8 cellular contexts compared by ENCODE assay signal in the genomic region with DNA sequence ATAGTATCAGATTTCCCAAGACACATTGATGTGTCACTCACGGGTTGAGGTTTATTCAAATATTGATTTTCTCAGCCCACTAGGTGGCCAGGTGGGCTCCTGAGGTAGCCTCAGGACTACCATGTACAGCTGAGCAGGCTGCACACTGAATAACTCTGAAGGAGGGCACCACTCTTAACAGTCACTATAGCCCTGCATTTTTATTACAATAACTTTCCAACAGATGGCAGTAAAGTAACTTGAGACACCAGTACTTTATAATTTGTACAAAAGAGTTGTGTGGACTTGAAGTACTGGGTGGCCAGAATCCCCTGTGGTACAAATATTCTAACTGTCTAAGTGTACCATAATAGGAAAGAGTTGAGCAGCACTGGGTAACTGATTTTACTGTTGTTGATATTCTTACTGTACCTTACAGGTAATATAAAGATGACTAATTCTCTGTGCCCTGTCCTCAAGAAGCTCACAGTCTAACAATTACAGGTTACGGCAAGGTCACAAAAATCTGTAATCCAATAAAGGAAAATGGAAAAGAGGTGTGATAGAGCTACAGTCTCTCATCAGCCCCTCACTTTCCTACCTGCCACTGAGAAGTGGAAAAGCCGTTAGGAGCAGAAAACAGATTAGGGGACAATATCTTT.
DNase-seq lines count a peak whose midpoint lies in the region; ATAC-seq, FAIRE-seq and TF ChIP-seq lines count a peak whose summit lies in the region.

No MANE protein-coding gene starts in this region.

- H3K4me3 ChIP-seq in AG04449 (ENCODE audit: low read depth, low read length) (no peak overlapping the region), K562 (no peak overlapping the region), liver (ENCODE audit: low read depth in 1 of 3, low read length in 3 of 3) (no peak overlapping the region)

- H3K27ac ChIP-seq in K562 (ENCODE audit: extremely low read depth, low read depth, low read length) (no peak overlapping the region), liver (ENCODE audit: low read depth in 1 of 2, low read length in 2 of 2) (no peak overlapping the region)

- BruUV-seq in K562 (replicated peaks; lab: Mats Ljungman, UMichigan), result no TSS peak

- POLR2A ChIA-PET in AG04449 (lab: Yijun Ruan, JAX) (no interaction called here), K562 (lab: Yijun Ruan, JAX) (interaction anchor here (0.7 to 0.9 kb wide), 2 partner anchors 9 to 99 kb away, joined by 3 read pairs; no protein-coding TSS in a partner anchor)

- no peaks in the 10 kb centered on the region for H3K27me3 ChIP-seq in K562 (ENCODE audit: control insufficient read depth in 2 of 2, insufficient read depth in 2 of 2, low read length in 2 of 2)
- H3K27me3 ChIP-seq in liver (ENCODE audit: control insufficient read depth in 4 of 4, insufficient read depth in 4 of 4, low read length in 3 of 4), result no peaks in the 10 kb centered on the region

- no peaks in the 10 kb centered on the region for H3K9me1 ChIP-seq in K562 (ENCODE audit: control insufficient read depth, insufficient read depth, low read length)

- TF ChIP-seq POLR2A in K562 (conservative IDR thresholded peaks at IDR 0.05), result no peak

- FAIRE-seq in K562 (lab: Jason Lieb, UNC), result peak; percentile 52

- 81% methylated on average over 3 of the region's 3 CpGs for WGBS in K562 (ENCODE audit: insufficient coverage, low coverage, missing lambda C conversion rate)
- 75% methylated on average over 3 of the region's 3 CpGs for WGBS in liver

- TF ChIP-seq EP300 in K562 (IDR thresholded peaks at IDR 0.05; ENCODE audit: low read length), result no peak

- peak; percentile 13 for TF ChIP-seq CTCF in AG04449 (IDR thresholded peaks at IDR 0.05; ENCODE audit: insufficient read depth, low read length, missing control alignments)
- peak; percentile 31 for TF ChIP-seq CTCF in GM10266 (IDR thresholded peaks at IDR 0.05; ENCODE audit: control insufficient read depth, insufficient read depth, low read depth, missing control alignments)
- TF ChIP-seq CTCF in K562 (IDR thresholded peaks at IDR 0.05 in 2 of 3, conservative IDR thresholded peaks at IDR 0.05 in 1 of 3; ENCODE audit: insufficient read depth in 2 of 3, low read depth in 1 of 3, low read length in 3 of 3), result peak; percentile 23 to 65 (median 38); a peak in 2 of 6 replicates
- peak; percentile 20 for TF ChIP-seq CTCF in liver (IDR thresholded peaks at IDR 0.05; ENCODE audit: low read depth, low read length, missing input control)

- TF ChIP-seq RAD21 in K562 (CRISPR knock-in tag; conservative IDR thresholded peaks at IDR 0.05 in 1 of 2, IDR thresholded peaks at IDR 0.05 in 1 of 2), result peak; percentile 46 to 71
- peak; percentile 72 to 74 for TF ChIP-seq RAD21 in liver (IDR thresholded peaks at IDR 0.05)

- no peak overlapping the region for H3K9ac ChIP-seq in K562 (ENCODE audit: insufficient read depth in 1 of 2, low read depth in 2 of 2, low read length in 2 of 2)
- H3K9ac ChIP-seq in liver (ENCODE audit: low read depth in 1 of 2, low read length in 2 of 2), result no peak overlapping the region

- in situ Hi-C loops in K562 (cut with MboI), result no loop called here

- no peaks in the 10 kb centered on the region for H4K20me1 ChIP-seq in K562 (replicated peaks; ENCODE audit: control insufficient read depth, insufficient read depth, low read length)

- H3K79me2 ChIP-seq in K562 (ENCODE audit: control insufficient read depth, insufficient read depth, low read length), result no peaks in the 10 kb centered on the region

- no peaks in the 10 kb centered on the region for H3K4me1 ChIP-seq in K562 (replicated peaks in 1 of 2; ENCODE audit: control insufficient read depth in 2 of 2, insufficient read depth in 2 of 2, low read length in 2 of 2)
- H3K4me1 ChIP-seq in liver (ENCODE audit: control insufficient read depth in 4 of 4, insufficient read depth in 4 of 4, low read length in 3 of 4), result peaks cover 0 to 1% (median 0%) of the 10 kb centered on the region in 4 donors

- no peak overlapping the region for H3K4me2 ChIP-seq in K562 (ENCODE audit: insufficient read depth, low read length)

- no peak overlapping the region for H2AFZ ChIP-seq in K562 (ENCODE audit: low read depth, low read length)

- CTCF ChIA-PET in AG04449 (lab: Yijun Ruan, JAX), result interaction anchor here (0.7 to 5.0 kb wide), 29 partner anchors 8 to 643 kb away, joined by 3 to 56 read pairs (median 4); no protein-coding TSS in a partner anchor
- CTCF ChIA-PET in K562 (lab: Yijun Ruan, JAX; ENCODE audit: low intra/inter-chr PET ratio), result interaction anchor here (1.2 kb wide), 1 partner anchor 98 kb away, joined by 7 read pairs; no protein-coding TSS in a partner anchor

- intact Hi-C loops in K562 (cut with micrococcal nuclease), result loop anchor here (1.0 kb wide), 1 partner anchor 99 kb away; no protein-coding TSS in a partner anchor

- H3K36me3 ChIP-seq in K562 (ENCODE audit: control insufficient read depth, insufficient read depth, low read length) (peaks cover 32% of the 10 kb centered on the region), liver (ENCODE audit: control insufficient read depth in 4 of 4, insufficient read depth in 3 of 4, low read depth in 1 of 4, low read length in 3 of 4) (peaks cover 3 to 12% (median 6%) of the 10 kb centered on the region in 4 donors)

- H3K9me3 ChIP-seq in K562 (replicated peaks; ENCODE audit: control insufficient read depth, insufficient read depth, low read depth, low read length) (no peaks in the 10 kb centered on the region; the same call in 1 of the 2 replicates), liver (ENCODE audit: control insufficient read depth in 4 of 4, low read length in 3 of 4) (no peaks in the 10 kb centered on the region)

- ATAC-seq in K562 (peak; percentile 92), GM21367 (IDR thresholded peaks at IDR 0.05; ENCODE audit: unreplicated experiment) (no peak), HG02840 (IDR thresholded peaks at IDR 0.05; ENCODE audit: low FRiP score, unreplicated experiment) (no peak)

- peak; percentile 4 for DNase-seq in AG04449 (ENCODE audit: low read depth, low spot score)
- DNase-seq in GM10266 (ENCODE audit: extremely low spot score), result peak; percentile 34
- peak; percentile 20 for DNase-seq in NCI-H226
- DNase-seq in K562 (ENCODE audit: extremely low read depth in 1 of 4, low spot score in 3 of 4), result peak in 3 of 4 experiments; percentile 14 to 33 (median 17)
- DNase-seq in amniotic stem cell (lab: John Stamatoyannopoulos, UW), result no peak

TF ChIP-seq in K562, 482 proteins besides CTCF, POLR2A, EP300 and RAD21:
- TF ChIP-seq GABPB1 (CRISPR knock-in tag; IDR thresholded peaks at IDR 0.05), result no peak
- TF ChIP-seq ZNF282 (CRISPR knock-in tag; IDR thresholded peaks at IDR 0.05), result no peak
- 0 out of 2 replicates have a peak, but pooled peaks have one; percentile 7 for TF ChIP-seq SMC3 (conservative IDR thresholded peaks at IDR 0.05; ENCODE audit: insufficient read depth, low read depth, low read length)
- TF ChIP-seq ZC3H8 (IDR thresholded peaks at IDR 0.05), result no peak
- TF ChIP-seq HMG20A (CRISPR knock-in tag; conservative IDR thresholded peaks at IDR 0.05), result no peak
- TF ChIP-seq ZNF316 (IDR thresholded peaks at IDR 0.05), result peak; percentile 35; the same call in 1 of the 2 replicates
- 0 out of 4 replicates have a peak, but pooled peaks of 1 of the 2 experiments have one; percentile 10 for TF ChIP-seq MAZ (CRISPR knock-in tag; conservative IDR thresholded peaks at IDR 0.05 in 1 of 2, IDR thresholded peaks at IDR 0.05 in 1 of 2)

TF ChIP-seq in liver, 16 proteins besides CTCF, POLR2A, EP300 and RAD21:
- TF ChIP-seq REST (IDR thresholded peaks at IDR 0.05) (no peak), FOXA2 (IDR thresholded peaks at IDR 0.05) (no peak), JUND (IDR thresholded peaks at IDR 0.05) (no peak), FOXA1 (IDR thresholded peaks at IDR 0.05) (no peak), EGR1 (IDR thresholded peaks at IDR 0.05; ENCODE audit: low read depth in 2 of 2) (no peak), SP1 (IDR thresholded peaks at IDR 0.05) (no peak)
- TF ChIP-seq, protein P1, sequence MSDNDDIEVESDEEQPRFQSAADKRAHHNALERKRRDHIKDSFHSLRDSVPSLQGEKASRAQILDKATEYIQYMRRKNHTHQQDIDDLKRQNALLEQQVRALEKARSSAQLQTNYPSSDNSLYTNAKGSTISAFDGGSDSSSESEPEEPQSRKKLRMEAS (IDR thresholded peaks at IDR 0.05), result no peak
